In genomic region chr13:40024962-40025714, GRCh38 we compare ENCODE assay signal across 18 cellular contexts.
DNase-seq lines count a peak whose midpoint lies in the region; TF ChIP-seq lines count a peak whose summit lies in the region.
"Had no signal": no experiment of that assay in that cellular context is flagged by ENCODE, and none has a peak within 500 bp of the region (broad histone marks: within the 10 kb centered on the region; RNA-seq: fewer than 3 reads in every experiment).

No MANE protein-coding gene starts in this region.

- H3K79me2 ChIP-seq in mammary epithelial cell (ENCODE audit: insufficient read depth, low read length) (no peaks in the 10 kb centered on the region), SK-N-SH (ENCODE audit: insufficient read depth) (no peaks in the 10 kb centered on the region), osteoblast (ENCODE audit: insufficient read depth, low read length) (no peaks in the 10 kb centered on the region), MM.1S (ENCODE audit: low read length) (no peaks in the 10 kb centered on the region)

- H3K27me3 ChIP-seq in mammary epithelial cell (ENCODE audit: insufficient read depth, low read length), result no peaks in the 10 kb centered on the region
- H3K27me3 ChIP-seq in SK-N-SH (ENCODE audit: insufficient read depth), result no peaks in the 10 kb centered on the region
- no peaks in the 10 kb centered on the region for H3K27me3 ChIP-seq in osteoblast (ENCODE audit: insufficient read depth, low read length)
- peaks cover 8% of the 10 kb centered on the region for H3K27me3 ChIP-seq in MM.1S (replicated peaks; ENCODE audit: insufficient read depth, low read length)
- H3K27me3 ChIP-seq: BLaER1 had no signal

- H3K36me3 ChIP-seq in mammary epithelial cell (ENCODE audit: insufficient read depth, low read length) (no peaks in the 10 kb centered on the region), SK-N-SH (replicated peaks in 1 of 2; ENCODE audit: control insufficient read depth in 1 of 2, insufficient read depth in 2 of 2, low read length in 1 of 2) (no peaks in the 10 kb centered on the region), osteoblast (ENCODE audit: insufficient read depth, low read length) (no peaks in the 10 kb centered on the region), MM.1S (replicated peaks; ENCODE audit: insufficient read depth, low read length) (no peaks in the 10 kb centered on the region)
- H3K36me3 ChIP-seq: BLaER1 had no signal

- dilution Hi-C loops in mammary epithelial cell (cut with HindIII; ENCODE audit: low sequenced_read_pairs), result no loop called here

- H3F3A ChIP-seq in SK-N-SH (replicated peaks; ENCODE audit: insufficient read depth), result no peaks in the 10 kb centered on the region
- 0 out of 2 replicates have a peak, but pooled peaks cover 2% of the 10 kb centered on the region for H3F3A ChIP-seq in MM.1S (ENCODE audit: insufficient read depth, low read length)

- POLR2A ChIA-PET in MCF 10A (lab: Yijun Ruan, JAX), result interaction anchor here (0.9 to 1.0 kb wide), 2 partner anchors 11 to 68 kb away, joined by 3 read pairs; no protein-coding TSS in a partner anchor
- POLR2A ChIA-PET in SK-N-SH (lab: Yijun Ruan, JAX), result no interaction called here

- H2AFZ ChIP-seq in mammary epithelial cell (ENCODE audit: low read depth, low read length) (no peak overlapping the region), SK-N-SH (ENCODE audit: low read depth) (no peak overlapping the region), osteoblast (ENCODE audit: low read length) (no peak overlapping the region), MM.1S (ENCODE audit: low read length) (no peak overlapping the region)
- H2AFZ ChIP-seq: GM23338 had no signal

- peaks cover 18% of the 10 kb centered on the region for H3K4me1 Mint-ChIP-seq in MCF 10A (ENCODE audit: insufficient read depth, unreplicated experiment)
- H3K4me1 Mint-ChIP-seq in activated T-helper 2 cell treated with anti-CD3 and anti-CD28 coated beads, Interferon-gamma antibody, Interleukin-2, Interleukin-4, amounts not matched to agents 10 μg/mL and 5 μg/mL and 100 μg/mL, durations not matched to agents 14 hours and 24 hours and 36 hours (ENCODE audit: low read depth), result peaks cover 42% of the 10 kb centered on the region
- H3K4me1 Mint-ChIP-seq: GM23338 had no signal

- BruUV-seq in MCF 10A (replicated peaks; lab: Mats Ljungman, UMichigan) (no TSS peak), mammary epithelial cell (replicated peaks; lab: Mats Ljungman, UMichigan) (no TSS peak)

- CTCF ChIA-PET in MCF 10A (lab: Yijun Ruan, JAX), result interaction anchor here (0.5 to 0.7 kb wide), 4 partner anchors 9 to 224 kb away, joined by 3 read pairs; no protein-coding TSS in a partner anchor
- CTCF ChIA-PET in mammary epithelial cell (lab: Charles Lee; ENCODE audit: low non-redundant PET), result no interaction called here
- CTCF ChIA-PET in SK-N-SH (lab: Yijun Ruan, JAX), result interaction anchor here (1.4 kb wide), 1 partner anchor 8 kb away, joined by 4 read pairs; no protein-coding TSS in a partner anchor

- TF ChIP-seq EP300 in SK-N-SH (IDR thresholded peaks at IDR 0.05; ENCODE audit: borderline replicate concordance in 1 of 2, low read depth in 1 of 2, low read length in 1 of 2), result peak in 1 of 2 experiments; percentile 75; a peak in 2 of 4 replicates

- WGBS in mammary epithelial cell (ENCODE audit: low coverage, missing lambda C conversion rate), result 72% methylated on average over 4 of the region's 4 CpGs
- WGBS in SK-N-SH (ENCODE audit: low lambda C conversion rate), result 64% methylated on average over 4 of the region's 4 CpGs

- H3K9me2 ChIP-seq in SK-N-SH, result no peaks in the 10 kb centered on the region
- H3K9me2 ChIP-seq in MM.1S (replicated peaks; ENCODE audit: insufficient read depth, low read length), result no peaks in the 10 kb centered on the region

- H4K20me1 ChIP-seq in mammary epithelial cell (ENCODE audit: insufficient read depth, low read length) (no peaks in the 10 kb centered on the region), SK-N-SH (ENCODE audit: insufficient read depth) (no peaks in the 10 kb centered on the region), osteoblast (ENCODE audit: insufficient read depth, low read length) (no peaks in the 10 kb centered on the region), MM.1S (ENCODE audit: insufficient read depth, low read length) (no peaks in the 10 kb centered on the region)
- H4K20me1 ChIP-seq: BLaER1 had no signal

- no peaks in the 10 kb centered on the region for H3K4me1 ChIP-seq in mammary epithelial cell (ENCODE audit: insufficient read depth, low read length)
- peaks cover 8 to 16% of the 10 kb centered on the region in 2 experiments; a peak in 2 of 4 replicates for H3K4me1 ChIP-seq in SK-N-SH (ENCODE audit: control insufficient read depth in 1 of 2, insufficient read depth in 2 of 2, low read depth in 1 of 2, low read length in 1 of 2)
- peaks cover 19% of the 10 kb centered on the region for H3K4me1 ChIP-seq in osteoblast (ENCODE audit: insufficient read depth, low read length)
- H3K4me1 ChIP-seq in MM.1S (ENCODE audit: low read length), result 0 out of 2 replicates have a peak, but pooled peaks cover 3% of the 10 kb centered on the region

- intact Hi-C loops in MCF 10A (cut with micrococcal nuclease) (no loop called here), mammary epithelial cell (cut with micrococcal nuclease) (no loop called here)
- intact Hi-C loops in activated T-helper 2 cell treated with anti-CD3 and anti-CD28 coated beads, Interferon-gamma antibody, Interleukin-2, Interleukin-4, amounts not matched to agents 10 μg/mL and 5 μg/mL and 100 μg/mL, durations not matched to agents 14 hours and 24 hours and 36 hours (cut with micrococcal nuclease), result loop anchor here (5.0 to 10.0 kb wide), 4 partner anchors 122 to 657 kb away; no protein-coding TSS in a partner anchor

- no peak overlapping the region for H3K9ac ChIP-seq in mammary epithelial cell (ENCODE audit: insufficient read depth, low read length)
- no peak overlapping the region for H3K9ac ChIP-seq in SK-N-SH
- no peak overlapping the region for H3K9ac ChIP-seq in MM.1S (ENCODE audit: low read length)
- H3K9ac ChIP-seq: BLaER1 had no signal

- no peak overlapping the region for H3K4me3 Mint-ChIP-seq in MCF 10A (ENCODE audit: unreplicated experiment)
- H3K4me3 Mint-ChIP-seq in activated T-helper 2 cell treated with anti-CD3 and anti-CD28 coated beads, Interferon-gamma antibody, Interleukin-2, Interleukin-4, amounts not matched to agents 10 μg/mL and 5 μg/mL and 100 μg/mL, durations not matched to agents 14 hours and 24 hours and 36 hours (ENCODE audit: low read depth), result no peak overlapping the region
- H3K4me3 Mint-ChIP-seq: GM23338 had no signal

- H3K27ac ChIP-seq in mammary epithelial cell (ENCODE audit: insufficient read depth, low read depth, low read length), result no peak overlapping the region
- H3K27ac ChIP-seq in SK-N-SH (ENCODE audit: low read depth in 2 of 2, low read length in 1 of 2), result no peak overlapping the region
- peak overlapping the region; percentile 59 for H3K27ac ChIP-seq in osteoblast (ENCODE audit: low read depth, low read length)
- H3K27ac ChIP-seq in MM.1S (ENCODE audit: low read length), result no peak overlapping the region
- H3K27ac ChIP-seq: BLaER1, HL-60 had no signal

- TF ChIP-seq CTCF in MCF 10A (IDR thresholded peaks at IDR 0.05; ENCODE audit: unreplicated experiment) (no peak), mammary epithelial cell (conservative IDR thresholded peaks at IDR 0.05 in 1 of 2, IDR thresholded peaks at IDR 0.05 in 1 of 2; ENCODE audit: extremely low read depth in 1 of 2, insufficient read depth in 1 of 2, low read depth in 1 of 2, low read length in 2 of 2) (no peak), SK-N-SH (IDR thresholded peaks at IDR 0.05) (no peak), osteoblast (IDR thresholded peaks at IDR 0.05; ENCODE audit: extremely low read depth, low read depth, low read length) (no peak), MM.1S (IDR thresholded peaks at IDR 0.05; ENCODE audit: low read length) (no peak)

- no peaks in the 10 kb centered on the region for H3K9me3 ChIP-seq in mammary epithelial cell (replicated peaks; ENCODE audit: insufficient read depth, low read length)
- H3K9me3 ChIP-seq in SK-N-SH, result no peaks in the 10 kb centered on the region
- H3K9me3 ChIP-seq in osteoblast (ENCODE audit: low read depth, low read length), result no peaks in the 10 kb centered on the region
- H3K9me3 ChIP-seq in MM.1S (replicated peaks; ENCODE audit: insufficient read depth, low read length), result no peaks in the 10 kb centered on the region

- H3K4me2 ChIP-seq in mammary epithelial cell (ENCODE audit: insufficient read depth, low read depth, low read length) (no peak overlapping the region), SK-N-SH (no peak overlapping the region), osteoblast (ENCODE audit: insufficient read depth, low read length) (peak overlapping the region; percentile 46), MM.1S (ENCODE audit: low read depth, low read length) (no peak overlapping the region)
- H3K4me2 ChIP-seq: BLaER1, GM23338 had no signal

- H3K9me3 Mint-ChIP-seq in MCF 10A (ENCODE audit: unreplicated experiment), result no peaks in the 10 kb centered on the region
- peaks cover 11% of the 10 kb centered on the region for H3K9me3 Mint-ChIP-seq in activated T-helper 2 cell treated with anti-CD3 and anti-CD28 coated beads, Interferon-gamma antibody, Interleukin-2, Interleukin-4, amounts not matched to agents 10 μg/mL and 5 μg/mL and 100 μg/mL, durations not matched to agents 14 hours and 24 hours and 36 hours
- H3K9me3 Mint-ChIP-seq: GM23338 had no signal

- H3K27ac Mint-ChIP-seq in MCF 10A (ENCODE audit: low read depth, unreplicated experiment), result peak overlapping the region; percentile 49
- H3K27ac Mint-ChIP-seq in activated T-helper 2 cell treated with anti-CD3 and anti-CD28 coated beads, Interferon-gamma antibody, Interleukin-2, Interleukin-4, amounts not matched to agents 10 μg/mL and 5 μg/mL and 100 μg/mL, durations not matched to agents 14 hours and 24 hours and 36 hours, result peak overlapping the region; percentile 62
- H3K27ac Mint-ChIP-seq: GM23338 had no signal

- DNase-seq in MCF 10A (ENCODE audit: unreplicated experiment) (no peak), mammary epithelial cell (no peak), SK-N-SH (peak; percentile 16), osteoblast (ENCODE audit: insufficient read length, low spot score, missing footprints) (no peak), MM.1S (no peak), DMS79 treated with DMSO at 0.1 percent for 48 hours (lab: John Stamatoyannopoulos, UW) (no peak)
- DNase-seq in activated T-helper 2 cell treated with anti-CD3 and anti-CD28 coated beads, Interferon-gamma antibody, Interleukin-2, Interleukin-4, amounts not matched to agents 10 μg/mL and 5 μg/mL and 100 μg/mL, durations not matched to agents 14 hours and 24 hours and 36 hours (ENCODE audit: low spot score), result no peak
- DNase-seq: NCI-H1092 treated with DMSO at 0.1 percent for 48 hours; NCI-H1694; NCI-H345; NCI-H69; NK-92 treated with Interleukin-12 subunit alpha and Interleukin-12 subunit beta, amount 100 ng/mL, for 24 hours; OCI-M1; RPMI8226 had no signal

- in situ Hi-C loops in mammary epithelial cell (cut with MboI; ENCODE audit: low sequenced_read_pairs in 2 of 2), result no loop called here

- H3K27me3 Mint-ChIP-seq in MCF 10A (ENCODE audit: insufficient read depth, unreplicated experiment), result no peaks in the 10 kb centered on the region
- H3K27me3 Mint-ChIP-seq in activated T-helper 2 cell treated with anti-CD3 and anti-CD28 coated beads, Interferon-gamma antibody, Interleukin-2, Interleukin-4, amounts not matched to agents 10 μg/mL and 5 μg/mL and 100 μg/mL, durations not matched to agents 14 hours and 24 hours and 36 hours (ENCODE audit: low read depth), result no peaks in the 10 kb centered on the region

- TF ChIP-seq RAD21 in SK-N-SH (IDR thresholded peaks at IDR 0.05; ENCODE audit: low read length), result no peak

- H3K4me3 ChIP-seq in mammary epithelial cell (replicated peaks in 1 of 3; ENCODE audit: insufficient read depth in 1 of 3, low read depth in 2 of 3, low read length in 3 of 3) (no peak overlapping the region), SK-N-SH (ENCODE audit: low read depth in 2 of 2, low read length in 1 of 2) (no peak overlapping the region), osteoblast (ENCODE audit: insufficient read depth, low read length) (no peak overlapping the region), MM.1S (ENCODE audit: low read length) (no peak overlapping the region)
- H3K4me3 ChIP-seq: BLaER1, GM23338, K562 had no signal

- H3K36me3 Mint-ChIP-seq in MCF 10A (ENCODE audit: insufficient read depth, unreplicated experiment), result no peaks in the 10 kb centered on the region
- peaks cover 11% of the 10 kb centered on the region for H3K36me3 Mint-ChIP-seq in activated T-helper 2 cell treated with anti-CD3 and anti-CD28 coated beads, Interferon-gamma antibody, Interleukin-2, Interleukin-4, amounts not matched to agents 10 μg/mL and 5 μg/mL and 100 μg/mL, durations not matched to agents 14 hours and 24 hours and 36 hours (ENCODE audit: low read depth)
